Comparison of ENCODE assay signal across 1 cellular context in genomic region chr1:212699104-212699838, GRCh38.
A peak's percentile ranks its signal among the peaks of the same experiment; 100 is the strongest.
TF ChIP-seq lines count a peak whose summit lies in the region.

No MANE protein-coding gene starts in this region.

TF ChIP-seq in A549, 52 proteins besides CTCF, POLR2A, EP300 and RAD21 (continued from another document):
- TF ChIP-seq ELK1 (IDR thresholded peaks at IDR 0.05; ENCODE audit: low read depth, low read length), result no peak
- TF ChIP-seq HOXA7 (CRISPR knock-in tag; IDR thresholded peaks at IDR 0.05), result no peak
- no peak for TF ChIP-seq KDM1A (IDR thresholded peaks at IDR 0.05; ENCODE audit: low read depth)
- no peak for TF ChIP-seq PHF8 (IDR thresholded peaks at IDR 0.05; ENCODE audit: borderline replicate concordance, low read depth)
- TF ChIP-seq E2F6 (IDR thresholded peaks at IDR 0.05; ENCODE audit: borderline replicate concordance, low read depth), result peak; percentile 84
- TF ChIP-seq POLR2AphosphoS2 (conservative IDR thresholded peaks at IDR 0.05; ENCODE audit: low read length), result no peak
- TF ChIP-seq ZFP36 (IDR thresholded peaks at IDR 0.05; ENCODE audit: borderline replicate concordance, partially characterized antibody), result no peak
- no peak for TF ChIP-seq BCL3 (IDR thresholded peaks at IDR 0.05)
- 0 out of 2 replicates have a peak, but pooled peaks have one; percentile 72 for TF ChIP-seq TFCP2L1 (CRISPR knock-in tag; IDR thresholded peaks at IDR 0.05)
- no peak for TF ChIP-seq RCOR1 (IDR thresholded peaks at IDR 0.05; ENCODE audit: low read depth, low read length)
- peak; percentile 66; the same call in 1 of the 2 replicates for TF ChIP-seq HOXB5 (CRISPR knock-in tag; IDR thresholded peaks at IDR 0.05)
- peak; percentile 80 for TF ChIP-seq MYC (IDR thresholded peaks at IDR 0.05; ENCODE audit: borderline replicate concordance, low read length)
- TF ChIP-seq NFE2L2 (conservative IDR thresholded peaks at IDR 0.05; ENCODE audit: low read length), result no peak
- TF ChIP-seq JUN (IDR thresholded peaks at IDR 0.05), result no peak; a peak in 1 of 5 replicates
- TF ChIP-seq RNF2 (IDR thresholded peaks at IDR 0.05; ENCODE audit: borderline replicate concordance, low read depth), result peak; percentile 57; the same call in 1 of the 2 replicates
- no peak for TF ChIP-seq CHD2 (IDR thresholded peaks at IDR 0.05; ENCODE audit: low read length, partially characterized antibody)
- peak; percentile 83 for TF ChIP-seq ATOH8 (CRISPR knock-in tag; IDR thresholded peaks at IDR 0.05; ENCODE audit: low read depth)
- TF ChIP-seq EHF (CRISPR knock-in tag; IDR thresholded peaks at IDR 0.05), result 0 out of 2 replicates have a peak, but pooled peaks have one; percentile 53
- no peak for TF ChIP-seq HEYL (CRISPR knock-in tag; IDR thresholded peaks at IDR 0.05)
- TF ChIP-seq NPAS2 (CRISPR knock-in tag; IDR thresholded peaks at IDR 0.05; ENCODE audit: borderline replicate concordance), result peak; percentile 63; the same call in 1 of the 2 replicates
- TF ChIP-seq PBX3 (IDR thresholded peaks at IDR 0.05), result no peak
TF ChIP-seq in A549: peak in this region for 13.
